Comparison of ENCODE assay signal across 1 cellular context in genomic region chr21:28252923-28253322, GRCh38.
TF ChIP-seq lines count a peak whose summit lies in the region.

No MANE protein-coding gene starts in this region.

TF ChIP-seq in SK-N-SH treated with all-trans-retinoic acid at 6 μM for 48 hours, 23 proteins besides CTCF, POLR2A, EP300 and RAD21 (continued from another document):
- TF ChIP-seq POU6F1 (CRISPR knock-in tag; IDR thresholded peaks at IDR 0.05; ENCODE audit: borderline replicate concordance, low read depth) (no peak), SNAI2 (CRISPR knock-in tag; IDR thresholded peaks at IDR 0.05) (no peak), ZFP3 (CRISPR knock-in tag; IDR thresholded peaks at IDR 0.05) (no peak), TOX (CRISPR knock-in tag; IDR thresholded peaks at IDR 0.05; ENCODE audit: borderline replicate concordance) (no peak), ZNF70 (CRISPR knock-in tag; IDR thresholded peaks at IDR 0.05) (no peak), ESRRG (CRISPR knock-in tag; IDR thresholded peaks at IDR 0.05) (no peak), ISL1 (CRISPR knock-in tag; IDR thresholded peaks at IDR 0.05) (no peak)
